Comparison of ENCODE assay signal across 1 cellular context in the genomic region with DNA sequence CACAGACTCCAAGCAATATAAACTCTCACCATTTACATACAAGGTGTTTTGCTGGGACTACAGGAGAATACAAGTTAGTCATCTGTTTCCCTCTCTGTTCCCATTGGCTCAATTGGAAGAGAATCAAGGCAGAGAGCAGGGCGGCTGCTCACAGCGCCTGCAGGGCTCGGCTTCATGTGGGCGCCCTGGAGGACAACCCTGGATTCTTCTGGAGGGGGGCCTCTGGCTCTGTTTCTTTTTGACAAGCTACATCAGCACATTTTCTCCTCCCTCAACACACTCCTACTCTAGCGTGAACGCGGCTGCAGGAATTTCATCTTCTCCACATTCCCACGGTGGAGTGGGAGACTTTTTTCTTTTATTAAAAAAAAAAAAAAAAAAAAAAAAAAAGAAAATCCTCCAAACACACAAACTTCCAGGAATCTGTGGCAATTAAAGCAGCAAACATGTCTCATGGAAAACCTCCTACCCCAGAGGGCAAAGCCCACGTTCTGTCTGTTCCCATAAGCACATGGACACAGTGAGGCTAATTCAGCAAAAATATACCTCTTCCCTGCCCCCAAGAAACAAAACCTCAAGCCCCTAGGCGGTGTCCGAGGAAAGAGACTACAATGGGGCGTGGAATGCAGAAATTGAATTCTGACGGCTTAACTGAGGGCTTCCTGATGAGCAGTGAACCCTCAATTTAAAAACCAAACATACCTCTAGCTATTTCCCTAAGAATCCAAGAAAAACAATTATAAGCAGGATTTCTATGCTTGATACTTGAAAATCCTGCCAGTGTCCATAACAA.
TF ChIP-seq lines count a peak whose summit lies in the region.

No MANE protein-coding gene starts in this region.

TF ChIP-seq in GM23338, 12 proteins besides CTCF, POLR2A, EP300 and RAD21 (continued from another document):
- no peak for TF ChIP-seq REST (IDR thresholded peaks at IDR 0.05; ENCODE audit: unreplicated experiment)
- TF ChIP-seq ZNF462 (CRISPR knock-in tag; IDR thresholded peaks at IDR 0.05) = no peak
